In the genomic region with DNA sequence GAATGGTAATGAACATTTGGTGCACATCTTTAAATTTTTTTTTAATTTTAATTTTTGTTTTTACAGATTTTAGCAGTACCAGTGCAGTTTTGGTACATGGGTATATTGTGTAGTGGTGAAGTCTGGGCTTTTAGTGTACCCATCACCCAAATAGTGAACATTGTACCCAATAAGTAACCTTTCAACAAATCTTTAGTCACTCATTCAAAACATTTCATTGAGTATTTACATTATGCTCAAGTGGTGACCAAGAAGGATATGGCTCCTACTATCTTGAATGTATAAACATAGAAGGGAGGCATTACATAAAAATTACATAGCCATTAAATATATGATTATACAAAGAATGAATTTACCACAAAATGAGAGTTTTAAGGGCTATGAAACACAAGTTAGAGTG, we compare ENCODE assay signal across 19 cellular contexts.
DNase-seq lines count a peak whose midpoint lies in the region; ATAC-seq and TF ChIP-seq lines count a peak whose summit lies in the region.
"Had no signal": no experiment of that assay in that cellular context is flagged by ENCODE, and none has a peak within 500 bp of the region (broad histone marks: within the 10 kb centered on the region; RNA-seq: fewer than 3 reads in every experiment).

No MANE protein-coding gene starts in this region.

- peaks cover 19% of the 10 kb centered on the region for H3K36me3 Mint-ChIP-seq in natural killer cell treated with Interleukin-12 subunit alpha and Interleukin-12 subunit beta and Interleukin-15 and Interleukin-18, amount 100 ng/mL, for 72 hours
- H3K36me3 Mint-ChIP-seq: CD4-positive, alpha-beta memory T cell had no signal

- ATAC-seq in natural killer cell treated with Interleukin-12 subunit alpha and Interleukin-12 subunit beta and Interleukin-15 and Interleukin-18, amount 100 ng/mL, for 72 hours, result no peak
- ATAC-seq: PC-3 had no signal

- no peaks in the 10 kb centered on the region for H3K27me3 Mint-ChIP-seq in natural killer cell treated with Interleukin-12 subunit alpha and Interleukin-12 subunit beta and Interleukin-15 and Interleukin-18, amount 100 ng/mL, for 72 hours
- H3K27me3 Mint-ChIP-seq: B cell; CD4-positive, alpha-beta memory T cell had no signal

- H3K27ac ChIP-seq in tibial artery (peak overlapping the region; percentile 71 to 73), vagina (no peak overlapping the region)
- H3K27ac ChIP-seq: 22Rv1, KMS-11, SJSA1 had no signal

- H3K9me3 ChIP-seq in tibial artery (no peaks in the 10 kb centered on the region), vagina (no peaks in the 10 kb centered on the region)
- H3K9me3 ChIP-seq: SJSA1 had no signal

- no peak for TF ChIP-seq POLR2A in vagina (IDR thresholded peaks at IDR 0.05)

- H3K4me3 Mint-ChIP-seq in natural killer cell treated with Interleukin-12 subunit alpha and Interleukin-12 subunit beta and Interleukin-15 and Interleukin-18, amount 100 ng/mL, for 72 hours, result peak overlapping the region; percentile 56
- H3K4me3 Mint-ChIP-seq: B cell; CD4-positive, alpha-beta memory T cell had no signal

- no peaks in the 10 kb centered on the region for H3K27me3 ChIP-seq in tibial artery
- H3K27me3 ChIP-seq in vagina, result no peaks in the 10 kb centered on the region
- H3K27me3 ChIP-seq: SJSA1 had no signal

- DNase-seq in DMS53 (lab: John Stamatoyannopoulos, UW) (peak; percentile 27), DMS53 treated with DMSO at 0.1 percent for 48 hours (lab: John Stamatoyannopoulos, UW; ENCODE audit: unreplicated experiment) (no peak), fibroblast of villous mesenchyme (ENCODE audit: low read depth) (peak; percentile 16), tibial artery (no peak), NCI-H748 treated with DMSO at 0.1 percent for 48 hours (lab: John Stamatoyannopoulos, UW) (no peak), vagina (ENCODE audit: extremely low spot score in 2 of 2) (no peak), SIG-M5 treated with dmso at 0.1 percent for 504 hours (lab: John Stamatoyannopoulos, UW; ENCODE audit: unreplicated experiment) (no peak)
- no peak for DNase-seq in natural killer cell treated with Interleukin-12 subunit alpha and Interleukin-12 subunit beta and Interleukin-15 and Interleukin-18, amount 100 ng/mL, for 72 hours (ENCODE audit: low spot score)
- DNase-seq: CD4-positive, alpha-beta memory T cell; DMS79 treated with DMSO at 0.1 percent for 48 hours; MV-4-11; NCI-H1930; NCI-H345; NCI-H524 treated with DMSO at 0.1 percent for 48 hours; PC-3 had no signal

- peaks cover 42 to 58% of the 10 kb centered on the region in 2 donors for H3K4me1 Mint-ChIP-seq in natural killer cell treated with Interleukin-12 subunit alpha and Interleukin-12 subunit beta and Interleukin-15 and Interleukin-18, amount 100 ng/mL, for 72 hours (ENCODE audit: low read depth in 2 of 2)

- intact Hi-C loops in tibial artery (cut with DNase I; ENCODE audit: low total_unique reads) (no loop called here), vagina (cut with DNase I) (no loop called here)

- H3K4me1 ChIP-seq in tibial artery (peaks cover 0 to 29% (median 17%) of the 10 kb centered on the region in 4 donors), vagina (peaks cover 18% of the 10 kb centered on the region)
- H3K4me1 ChIP-seq: SJSA1 had no signal

- no peaks in the 10 kb centered on the region for H3K36me3 ChIP-seq in tibial artery
- H3K36me3 ChIP-seq in vagina, result no peaks in the 10 kb centered on the region
- H3K36me3 ChIP-seq: SJSA1 had no signal

- H3K9me3 Mint-ChIP-seq in natural killer cell treated with Interleukin-12 subunit alpha and Interleukin-12 subunit beta and Interleukin-15 and Interleukin-18, amount 100 ng/mL, for 72 hours, result peaks cover 3% of the 10 kb centered on the region

- no peak for TF ChIP-seq CTCF in fibroblast of villous mesenchyme (IDR thresholded peaks at IDR 0.05; ENCODE audit: insufficient read depth, low read depth, low read length)
- TF ChIP-seq CTCF in tibial artery (IDR thresholded peaks at IDR 0.05), result no peak
- TF ChIP-seq CTCF in vagina (IDR thresholded peaks at IDR 0.05), result no peak

- H3K4me3 ChIP-seq in fibroblast of villous mesenchyme (ENCODE audit: low read depth, low read length) (no peak overlapping the region), tibial artery (no peak overlapping the region), vagina (no peak overlapping the region)
- H3K4me3 ChIP-seq: SJSA1 had no signal

- peak overlapping the region in 1 of 2 donors; percentile 6 for H3K27ac Mint-ChIP-seq in natural killer cell treated with Interleukin-12 subunit alpha and Interleukin-12 subunit beta and Interleukin-15 and Interleukin-18, amount 100 ng/mL, for 72 hours
- H3K27ac Mint-ChIP-seq: B cell had no signal

Comparison
In these comparisons a context has a peak if more than half of its experiments do, and no peak if none do; other contexts are left out.
1. DNase-seq: peak in DMS53 (single experiment) and fibroblast of villous mesenchyme (single experiment); none in DMS53 treated with DMSO at 0.1 percent for 48 hours (single experiment), natural killer cell treated with Interleukin-12 subunit alpha and Interleukin-12 subunit beta and Interleukin-15 and Interleukin-18, amount 100 ng/mL, for 72 hours (single experiment), tibial artery (0 of 2), NCI-H748 treated with DMSO at 0.1 percent for 48 hours (single experiment), vagina (0 of 2) and SIG-M5 treated with dmso at 0.1 percent for 504 hours (single experiment).